Comparison of ENCODE assay signal across 1 cellular context in the genomic region with DNA sequence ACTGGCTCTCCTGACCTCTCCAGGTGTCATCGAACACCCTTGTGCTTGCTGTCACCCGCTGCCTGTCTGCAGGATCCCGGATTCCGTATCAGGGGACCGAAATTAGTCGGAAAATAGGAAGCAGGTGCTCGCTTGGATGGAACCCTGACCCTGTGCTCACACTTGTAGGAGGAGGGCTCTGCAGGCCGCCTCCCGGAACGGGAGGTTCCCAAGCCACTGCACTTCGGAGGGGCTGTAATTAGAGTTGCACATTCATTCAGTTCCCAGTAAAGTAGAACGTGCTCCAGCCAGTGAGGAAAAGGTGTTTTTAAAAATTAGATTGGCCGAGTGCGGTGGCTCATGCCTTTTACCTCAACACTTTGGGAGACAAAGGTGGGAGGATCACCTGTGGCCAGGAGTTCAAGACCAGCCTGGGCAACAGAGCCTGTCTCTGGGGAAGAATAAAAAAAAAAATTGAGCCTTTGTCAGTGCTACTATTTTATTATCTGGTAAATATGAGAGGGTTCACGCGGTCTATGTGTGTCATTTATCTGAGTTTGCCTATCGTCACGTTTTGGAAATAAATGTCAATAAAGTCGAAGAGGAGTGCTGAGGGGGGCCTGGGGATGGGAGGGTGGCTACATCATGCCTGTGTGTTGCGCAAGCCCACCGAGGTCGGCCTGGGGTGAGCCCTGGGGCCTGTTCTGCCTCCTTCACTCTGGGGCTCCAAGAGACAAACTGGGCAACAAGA.
TF ChIP-seq lines count a peak whose summit lies in the region.

No MANE protein-coding gene starts in this region.

TF ChIP-seq in K562, 482 proteins besides CTCF, POLR2A, EP300 and RAD21 (continued from another document and continues in another):
- TF ChIP-seq, protein P1, sequence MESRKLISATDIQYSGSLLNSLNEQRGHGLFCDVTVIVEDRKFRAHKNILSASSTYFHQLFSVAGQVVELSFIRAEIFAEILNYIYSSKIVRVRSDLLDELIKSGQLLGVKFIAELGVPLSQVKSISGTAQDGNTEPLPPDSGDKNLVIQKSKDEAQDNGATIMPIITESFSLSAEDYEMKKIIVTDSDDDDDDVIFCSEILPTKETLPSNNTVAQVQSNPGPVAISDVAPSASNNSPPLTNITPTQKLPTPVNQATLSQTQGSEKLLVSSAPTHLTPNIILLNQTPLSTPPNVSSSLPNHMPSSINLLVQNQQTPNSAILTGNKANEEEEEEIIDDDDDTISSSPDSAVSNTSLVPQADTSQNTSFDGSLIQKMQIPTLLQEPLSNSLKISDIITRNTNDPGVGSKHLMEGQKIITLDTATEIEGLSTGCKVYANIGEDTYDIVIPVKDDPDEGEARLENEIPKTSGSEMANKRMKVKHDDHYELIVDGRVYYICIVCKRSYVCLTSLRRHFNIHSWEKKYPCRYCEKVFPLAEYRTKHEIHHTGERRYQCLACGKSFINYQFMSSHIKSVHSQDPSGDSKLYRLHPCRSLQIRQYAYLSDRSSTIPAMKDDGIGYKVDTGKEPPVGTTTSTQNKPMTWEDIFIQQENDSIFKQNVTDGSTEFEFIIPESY (CRISPR knock-in tag; IDR thresholded peaks at IDR 0.05) = peak; percentile 66; the same call in 1 of the 2 replicates
- TF ChIP-seq E2F3 (CRISPR knock-in tag; IDR thresholded peaks at IDR 0.05) (no peak), CHD2 (IDR thresholded peaks at IDR 0.05; ENCODE audit: low read depth, low read length) (no peak), ETV1 (tag; conservative IDR thresholded peaks at IDR 0.05; ENCODE audit: low read depth) (no peak), NCOR1 (IDR thresholded peaks at IDR 0.05) (no peak; the same call in 1 of the 2 replicates), ZNF124 (CRISPR knock-in tag; IDR thresholded peaks at IDR 0.05) (no peak), HDAC2 (IDR thresholded peaks at IDR 0.05) (peak; percentile 76; the same call in 1 of the 2 replicates), ZNF12 (CRISPR knock-in tag; IDR thresholded peaks at IDR 0.05) (no peak; the same call in 1 of the 2 replicates), POLR3A (IDR thresholded peaks at IDR 0.05; ENCODE audit: borderline replicate concordance, extremely low read depth, insufficient read depth, insufficient read length) (no peak), KAT7 (CRISPR knock-in tag; IDR thresholded peaks at IDR 0.05; ENCODE audit: borderline replicate concordance) (0 out of 2 replicates have a peak, but pooled peaks have one; percentile 85), RNF2 (IDR thresholded peaks at IDR 0.05) (peak; percentile 63; the same call in 1 of the 2 replicates), KLF6 (CRISPR knock-in tag; IDR thresholded peaks at IDR 0.05; ENCODE audit: borderline replicate concordance) (no peak), ZNF282 (CRISPR knock-in tag; IDR thresholded peaks at IDR 0.05) (no peak), ARNT (IDR thresholded peaks at IDR 0.05) (peak; percentile 75 to 89; a peak in 3 of 4 replicates), TAF9B (IDR thresholded peaks at IDR 0.05; ENCODE audit: partially characterized antibody) (peak; percentile 94), CEBPB (tag; IDR thresholded peaks at IDR 0.05) (peak; percentile 99), JUN (IDR thresholded peaks at IDR 0.05; ENCODE audit: borderline replicate concordance, low read depth, low read length) (peak; percentile 50; the same call in 1 of the 2 replicates), JUN (CRISPR knock-in tag; IDR thresholded peaks at IDR 0.05; ENCODE audit: borderline replicate concordance) (no peak), DNMT1 (IDR thresholded peaks at IDR 0.05) (0 out of 2 replicates have a peak, but pooled peaks have one; percentile 21), XRCC5 (IDR thresholded peaks at IDR 0.05; ENCODE audit: low read depth, low read length) (peak; percentile 96), HSF4 (CRISPR knock-in tag; IDR thresholded peaks at IDR 0.05; ENCODE audit: borderline replicate concordance) (no peak), ZBTB7A (IDR thresholded peaks at IDR 0.05; ENCODE audit: borderline replicate concordance, control insufficient read depth, low read depth, low read length) (peak; percentile 51; the same call in 1 of the 2 replicates), ZSCAN29 (IDR thresholded peaks at IDR 0.05) (no peak), NFE2L1 (tag; IDR thresholded peaks at IDR 0.05; ENCODE audit: borderline replicate concordance, low read depth) (no peak), ILK (tag; IDR thresholded peaks at IDR 0.05; ENCODE audit: borderline replicate concordance, low read depth) (no peak), ILF3 (IDR thresholded peaks at IDR 0.05; ENCODE audit: borderline replicate concordance) (no peak), TEAD1 (CRISPR knock-in tag; IDR thresholded peaks at IDR 0.05) (peak; percentile 36 to 78; a peak in 2 of 4 replicates), SRF (CRISPR knock-in tag; IDR thresholded peaks at IDR 0.05) (0 out of 4 replicates have a peak, but pooled peaks of 1 of the 2 experiments have one; percentile 28), ZNF347 (CRISPR knock-in tag; IDR thresholded peaks at IDR 0.05; ENCODE audit: low read depth) (no peak), TBL1XR1 (IDR thresholded peaks at IDR 0.05; ENCODE audit: low read length in 2 of 2) (peak in 1 of 2 experiments; percentile 62; a peak in 1 of 4 replicates), ZC3H4 (CRISPR knock-in tag; IDR thresholded peaks at IDR 0.05; ENCODE audit: borderline replicate concordance) (no peak), ZNF551 (CRISPR knock-in tag; IDR thresholded peaks at IDR 0.05) (no peak), ADNP (tag; IDR thresholded peaks at IDR 0.05) (no peak), YBX1 (IDR thresholded peaks at IDR 0.05) (no peak)
- TF ChIP-seq, protein P2, sequence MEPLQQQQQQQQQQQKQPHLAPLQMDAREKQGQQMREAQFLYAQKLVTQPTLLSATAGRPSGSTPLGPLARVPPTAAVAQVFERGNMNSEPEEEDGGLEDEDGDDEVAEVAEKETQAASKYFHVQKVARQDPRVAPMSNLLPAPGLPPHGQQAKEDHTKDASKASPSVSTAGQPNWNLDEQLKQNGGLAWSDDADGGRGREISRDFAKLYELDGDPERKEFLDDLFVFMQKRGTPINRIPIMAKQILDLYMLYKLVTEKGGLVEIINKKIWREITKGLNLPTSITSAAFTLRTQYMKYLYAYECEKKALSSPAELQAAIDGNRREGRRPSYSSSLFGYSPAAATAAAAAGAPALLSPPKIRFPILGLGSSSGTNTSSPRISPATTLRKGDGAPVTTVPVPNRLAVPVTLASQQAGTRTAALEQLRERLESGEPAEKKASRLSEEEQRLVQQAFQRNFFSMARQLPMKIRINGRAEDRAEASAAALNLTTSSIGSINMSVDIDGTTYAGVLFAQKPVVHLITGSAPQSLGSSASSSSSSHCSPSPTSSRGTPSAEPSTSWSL (CRISPR knock-in tag; IDR thresholded peaks at IDR 0.05; ENCODE audit: borderline replicate concordance) = no peak
- TF ChIP-seq, protein P3, sequence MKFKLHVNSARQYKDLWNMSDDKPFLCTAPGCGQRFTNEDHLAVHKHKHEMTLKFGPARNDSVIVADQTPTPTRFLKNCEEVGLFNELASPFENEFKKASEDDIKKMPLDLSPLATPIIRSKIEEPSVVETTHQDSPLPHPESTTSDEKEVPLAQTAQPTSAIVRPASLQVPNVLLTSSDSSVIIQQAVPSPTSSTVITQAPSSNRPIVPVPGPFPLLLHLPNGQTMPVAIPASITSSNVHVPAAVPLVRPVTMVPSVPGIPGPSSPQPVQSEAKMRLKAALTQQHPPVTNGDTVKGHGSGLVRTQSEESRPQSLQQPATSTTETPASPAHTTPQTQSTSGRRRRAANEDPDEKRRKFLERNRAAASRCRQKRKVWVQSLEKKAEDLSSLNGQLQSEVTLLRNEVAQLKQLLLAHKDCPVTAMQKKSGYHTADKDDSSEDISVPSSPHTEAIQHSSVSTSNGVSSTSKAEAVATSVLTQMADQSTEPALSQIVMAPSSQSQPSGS (CRISPR knock-in tag; IDR thresholded peaks at IDR 0.05) = no peak
- TF ChIP-seq, protein P4, sequence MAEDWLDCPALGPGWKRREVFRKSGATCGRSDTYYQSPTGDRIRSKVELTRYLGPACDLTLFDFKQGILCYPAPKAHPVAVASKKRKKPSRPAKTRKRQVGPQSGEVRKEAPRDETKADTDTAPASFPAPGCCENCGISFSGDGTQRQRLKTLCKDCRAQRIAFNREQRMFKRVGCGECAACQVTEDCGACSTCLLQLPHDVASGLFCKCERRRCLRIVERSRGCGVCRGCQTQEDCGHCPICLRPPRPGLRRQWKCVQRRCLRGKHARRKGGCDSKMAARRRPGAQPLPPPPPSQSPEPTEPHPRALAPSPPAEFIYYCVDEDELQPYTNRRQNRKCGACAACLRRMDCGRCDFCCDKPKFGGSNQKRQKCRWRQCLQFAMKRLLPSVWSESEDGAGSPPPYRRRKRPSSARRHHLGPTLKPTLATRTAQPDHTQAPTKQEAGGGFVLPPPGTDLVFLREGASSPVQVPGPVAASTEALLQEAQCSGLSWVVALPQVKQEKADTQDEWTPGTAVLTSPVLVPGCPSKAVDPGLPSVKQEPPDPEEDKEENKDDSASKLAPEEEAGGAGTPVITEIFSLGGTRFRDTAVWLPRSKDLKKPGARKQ (CRISPR knock-in tag; IDR thresholded peaks at IDR 0.05) = no peak
- TF ChIP-seq, protein P5, sequence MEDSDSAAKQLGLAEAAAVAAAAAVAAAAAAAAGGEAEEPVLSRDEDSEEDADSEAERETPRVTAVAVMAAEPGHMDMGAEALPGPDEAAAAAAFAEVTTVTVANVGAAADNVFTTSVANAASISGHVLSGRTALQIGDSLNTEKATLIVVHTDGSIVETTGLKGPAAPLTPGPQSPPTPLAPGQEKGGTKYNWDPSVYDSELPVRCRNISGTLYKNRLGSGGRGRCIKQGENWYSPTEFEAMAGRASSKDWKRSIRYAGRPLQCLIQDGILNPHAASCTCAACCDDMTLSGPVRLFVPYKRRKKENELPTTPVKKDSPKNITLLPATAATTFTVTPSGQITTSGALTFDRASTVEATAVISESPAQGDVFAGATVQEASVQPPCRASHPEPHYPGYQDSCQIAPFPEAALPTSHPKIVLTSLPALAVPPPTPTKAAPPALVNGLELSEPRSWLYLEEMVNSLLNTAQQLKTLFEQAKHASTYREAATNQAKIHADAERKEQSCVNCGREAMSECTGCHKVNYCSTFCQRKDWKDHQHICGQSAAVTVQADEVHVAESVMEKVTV (CRISPR knock-in tag; IDR thresholded peaks at IDR 0.05) = no peak
- TF ChIP-seq, protein P6, sequence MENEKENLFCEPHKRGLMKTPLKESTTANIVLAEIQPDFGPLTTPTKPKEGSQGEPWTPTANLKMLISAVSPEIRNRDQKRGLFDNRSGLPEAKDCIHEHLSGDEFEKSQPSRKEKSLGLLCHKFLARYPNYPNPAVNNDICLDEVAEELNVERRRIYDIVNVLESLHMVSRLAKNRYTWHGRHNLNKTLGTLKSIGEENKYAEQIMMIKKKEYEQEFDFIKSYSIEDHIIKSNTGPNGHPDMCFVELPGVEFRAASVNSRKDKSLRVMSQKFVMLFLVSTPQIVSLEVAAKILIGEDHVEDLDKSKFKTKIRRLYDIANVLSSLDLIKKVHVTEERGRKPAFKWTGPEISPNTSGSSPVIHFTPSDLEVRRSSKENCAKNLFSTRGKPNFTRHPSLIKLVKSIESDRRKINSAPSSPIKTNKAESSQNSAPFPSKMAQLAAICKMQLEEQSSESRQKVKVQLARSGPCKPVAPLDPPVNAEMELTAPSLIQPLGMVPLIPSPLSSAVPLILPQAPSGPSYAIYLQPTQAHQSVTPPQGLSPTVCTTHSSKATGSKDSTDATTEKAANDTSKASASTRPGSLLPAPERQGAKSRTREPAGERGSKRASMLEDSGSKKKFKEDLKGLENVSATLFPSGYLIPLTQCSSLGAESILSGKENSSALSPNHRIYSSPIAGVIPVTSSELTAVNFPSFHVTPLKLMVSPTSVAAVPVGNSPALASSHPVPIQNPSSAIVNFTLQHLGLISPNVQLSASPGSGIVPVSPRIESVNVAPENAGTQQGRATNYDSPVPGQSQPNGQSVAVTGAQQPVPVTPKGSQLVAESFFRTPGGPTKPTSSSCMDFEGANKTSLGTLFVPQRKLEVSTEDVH (IDR thresholded peaks at IDR 0.05; ENCODE audit: low read depth, partially characterized antibody) = peak; percentile 79
- TF ChIP-seq, protein P7, sequence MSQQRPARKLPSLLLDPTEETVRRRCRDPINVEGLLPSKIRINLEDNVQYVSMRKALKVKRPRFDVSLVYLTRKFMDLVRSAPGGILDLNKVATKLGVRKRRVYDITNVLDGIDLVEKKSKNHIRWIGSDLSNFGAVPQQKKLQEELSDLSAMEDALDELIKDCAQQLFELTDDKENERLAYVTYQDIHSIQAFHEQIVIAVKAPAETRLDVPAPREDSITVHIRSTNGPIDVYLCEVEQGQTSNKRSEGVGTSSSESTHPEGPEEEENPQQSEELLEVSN (IDR thresholded peaks at IDR 0.05; ENCODE audit: borderline replicate concordance in 1 of 2, extremely low read depth in 1 of 2, insufficient read depth in 1 of 2, insufficient read length in 1 of 2, low read depth in 1 of 2, low read length in 1 of 2, poor library complexity in 1 of 2, severe bottlenecking in 1 of 2) = peak; percentile 37 to 95
- TF ChIP-seq, protein P8, sequence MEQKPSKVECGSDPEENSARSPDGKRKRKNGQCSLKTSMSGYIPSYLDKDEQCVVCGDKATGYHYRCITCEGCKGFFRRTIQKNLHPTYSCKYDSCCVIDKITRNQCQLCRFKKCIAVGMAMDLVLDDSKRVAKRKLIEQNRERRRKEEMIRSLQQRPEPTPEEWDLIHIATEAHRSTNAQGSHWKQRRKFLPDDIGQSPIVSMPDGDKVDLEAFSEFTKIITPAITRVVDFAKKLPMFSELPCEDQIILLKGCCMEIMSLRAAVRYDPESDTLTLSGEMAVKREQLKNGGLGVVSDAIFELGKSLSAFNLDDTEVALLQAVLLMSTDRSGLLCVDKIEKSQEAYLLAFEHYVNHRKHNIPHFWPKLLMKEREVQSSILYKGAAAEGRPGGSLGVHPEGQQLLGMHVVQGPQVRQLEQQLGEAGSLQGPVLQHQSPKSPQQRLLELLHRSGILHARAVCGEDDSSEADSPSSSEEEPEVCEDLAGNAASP (IDR thresholded peaks at IDR 0.05) = no peak
- TF ChIP-seq, protein P9, sequence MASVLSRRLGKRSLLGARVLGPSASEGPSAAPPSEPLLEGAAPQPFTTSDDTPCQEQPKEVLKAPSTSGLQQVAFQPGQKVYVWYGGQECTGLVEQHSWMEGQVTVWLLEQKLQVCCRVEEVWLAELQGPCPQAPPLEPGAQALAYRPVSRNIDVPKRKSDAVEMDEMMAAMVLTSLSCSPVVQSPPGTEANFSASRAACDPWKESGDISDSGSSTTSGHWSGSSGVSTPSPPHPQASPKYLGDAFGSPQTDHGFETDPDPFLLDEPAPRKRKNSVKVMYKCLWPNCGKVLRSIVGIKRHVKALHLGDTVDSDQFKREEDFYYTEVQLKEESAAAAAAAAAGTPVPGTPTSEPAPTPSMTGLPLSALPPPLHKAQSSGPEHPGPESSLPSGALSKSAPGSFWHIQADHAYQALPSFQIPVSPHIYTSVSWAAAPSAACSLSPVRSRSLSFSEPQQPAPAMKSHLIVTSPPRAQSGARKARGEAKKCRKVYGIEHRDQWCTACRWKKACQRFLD (CRISPR knock-in tag; IDR thresholded peaks at IDR 0.05) = no peak
- TF ChIP-seq, protein P10, sequence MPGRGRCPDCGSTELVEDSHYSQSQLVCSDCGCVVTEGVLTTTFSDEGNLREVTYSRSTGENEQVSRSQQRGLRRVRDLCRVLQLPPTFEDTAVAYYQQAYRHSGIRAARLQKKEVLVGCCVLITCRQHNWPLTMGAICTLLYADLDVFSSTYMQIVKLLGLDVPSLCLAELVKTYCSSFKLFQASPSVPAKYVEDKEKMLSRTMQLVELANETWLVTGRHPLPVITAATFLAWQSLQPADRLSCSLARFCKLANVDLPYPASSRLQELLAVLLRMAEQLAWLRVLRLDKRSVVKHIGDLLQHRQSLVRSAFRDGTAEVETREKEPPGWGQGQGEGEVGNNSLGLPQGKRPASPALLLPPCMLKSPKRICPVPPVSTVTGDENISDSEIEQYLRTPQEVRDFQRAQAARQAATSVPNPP (IDR thresholded peaks at IDR 0.05; ENCODE audit: borderline replicate concordance, insufficient read depth, insufficient read length) = no peak
